Comparison of ENCODE assay signal across 18 cellular contexts in the genomic region with DNA sequence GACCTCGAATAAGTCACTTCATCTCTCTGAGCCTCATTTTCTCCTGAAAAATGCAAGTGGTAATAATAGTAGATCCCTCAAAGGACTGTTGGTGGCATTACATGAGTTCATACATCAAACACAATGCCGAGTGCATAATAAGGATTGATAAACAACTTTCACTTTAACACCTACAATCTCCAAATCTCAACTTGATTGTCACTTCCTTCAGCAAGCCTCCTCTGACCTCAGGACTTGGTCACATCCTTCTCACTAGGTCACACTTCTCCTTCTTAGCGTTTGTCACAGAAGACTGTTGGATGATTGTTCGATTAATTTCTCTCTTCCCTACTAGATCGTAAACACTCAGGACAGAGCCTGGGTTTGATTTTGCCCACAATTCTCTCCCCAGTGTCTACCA. TPM values are rescaled to one million over a fixed set of nuclear protein-coding genes. Genes with fewer than 3 reads are reported as not detected.
DNase-seq lines count a peak whose midpoint lies in the region; ATAC-seq, FAIRE-seq and TF ChIP-seq lines count a peak whose summit lies in the region.
"Had no signal": no experiment of that assay in that cellular context is flagged by ENCODE, and none has a peak within 500 bp of the region (broad histone marks: within the 10 kb centered on the region; RNA-seq: fewer than 3 reads in every experiment).

No MANE protein-coding gene starts in this region.

- no peak overlapping the region for H3K56ac ChIP-seq in H9 (ENCODE audit: insufficient read length, low read depth, low read length)

- H3K36me3 Mint-ChIP-seq in activated naive CD8-positive, alpha-beta T cell treated with anti-CD3 and anti-CD28 coated beads, Interleukin-2, amount 10 ng/mL, durations not matched to agents 7 days and 5 days = no peaks in the 10 kb centered on the region
- no peaks in the 10 kb centered on the region for H3K36me3 Mint-ChIP-seq in activated naive CD8-positive, alpha-beta T cell treated with anti-CD3 and anti-CD28 coated beads, Interleukin-2, amount 50 U/mL, for 24 hours (ENCODE audit: low read depth)
- no peaks in the 10 kb centered on the region; a peak in 1 of 7 replicates for H3K36me3 Mint-ChIP-seq in H9 (ENCODE audit: insufficient read depth in 1 of 3, low read depth in 3 of 3)
- H3K36me3 Mint-ChIP-seq: type B pancreatic cell had no signal

- H3K4ac ChIP-seq in H9 (ENCODE audit: low read depth, low read length) = no peak overlapping the region

- peak; percentile 89 for FAIRE-seq in bronchial epithelial cell (lab: Jason Lieb, UNC)
- FAIRE-seq: H54, small intestine had no signal

- peak overlapping the region; percentile 97 for H2AFZ ChIP-seq in OCI-LY3 (ENCODE audit: low read depth, low read length)
- H2AFZ ChIP-seq in H9 (ENCODE audit: low read length) = no peak overlapping the region
- H2AFZ ChIP-seq: PC-9 had no signal

- H3K4me2 ChIP-seq in OCI-LY3 (ENCODE audit: low read length) (peak overlapping the region; percentile 56), H9 (ENCODE audit: insufficient read depth, insufficient read length, low read length) (no peak overlapping the region)
- H3K4me2 ChIP-seq: KMS-11, PC-9 had no signal

- H3K4me3 ChIP-seq in OCI-LY3 (ENCODE audit: low read length) (peak overlapping the region; percentile 38; the same call in 1 of the 2 replicates), bronchial epithelial cell (ENCODE audit: low read depth, low read length) (no peak overlapping the region)
- H3K4me3 ChIP-seq: PC-9 had no signal

- no peaks in the 10 kb centered on the region for H3K79me2 ChIP-seq in OCI-LY3 (ENCODE audit: low read length)
- no peaks in the 10 kb centered on the region for H3K79me2 ChIP-seq in H9 (ENCODE audit: insufficient read depth, low read length)

- no peaks in the 10 kb centered on the region for H3K23me2 ChIP-seq in H9 (ENCODE audit: insufficient read length, low read depth, low read length, poor library complexity, severe bottlenecking)

- H4K8ac ChIP-seq in H9 (replicated peaks; ENCODE audit: insufficient read length, low read depth, low read length) = no peak overlapping the region

- no peak overlapping the region for H4K5ac ChIP-seq in H9 (ENCODE audit: insufficient read length, low read depth, low read length)

- H3K27ac Mint-ChIP-seq in activated naive CD8-positive, alpha-beta T cell treated with anti-CD3 and anti-CD28 coated beads, Interleukin-2, amount 10 ng/mL, durations not matched to agents 7 days and 5 days = no peak overlapping the region
- no peak overlapping the region for H3K27ac Mint-ChIP-seq in activated naive CD8-positive, alpha-beta T cell treated with anti-CD3 and anti-CD28 coated beads, Interleukin-2, amount 50 U/mL, for 24 hours
- no peak overlapping the region for H3K27ac Mint-ChIP-seq in H9
- H3K27ac Mint-ChIP-seq: nephron, type B pancreatic cell had no signal

- no peak overlapping the region for H4K91ac ChIP-seq in H9 (ENCODE audit: insufficient read length, low read depth, low read length)

- H3K23ac ChIP-seq in H9 (ENCODE audit: insufficient read length, low read depth, low read length) = no peak overlapping the region

- H3K9me3 ChIP-seq in OCI-LY3 (ENCODE audit: insufficient read depth, low read length) = no peaks in the 10 kb centered on the region
- no peaks in the 10 kb centered on the region for H3K9me3 ChIP-seq in H9 (ENCODE audit: control insufficient read depth, low read depth, low read length)

- ATAC-seq in activated naive CD8-positive, alpha-beta T cell treated with anti-CD3 and anti-CD28 coated beads, Interleukin-2, amount 10 ng/mL, durations not matched to agents 7 days and 5 days (ENCODE audit: low read depth) = peak; percentile 33
- ATAC-seq in activated naive CD8-positive, alpha-beta T cell treated with anti-CD3 and anti-CD28 coated beads, Interleukin-2, amount 50 U/mL, for 24 hours = no peak
- no peak for ATAC-seq in HG02798 (IDR thresholded peaks at IDR 0.05; ENCODE audit: poor library complexity, unreplicated experiment)
- ATAC-seq: Right ventricle myocardium inferior had no signal

- peaks cover 5% of the 10 kb centered on the region for H3K27me3 Mint-ChIP-seq in activated naive CD8-positive, alpha-beta T cell treated with anti-CD3 and anti-CD28 coated beads, Interleukin-2, amount 10 ng/mL, durations not matched to agents 7 days and 5 days
- H3K27me3 Mint-ChIP-seq in activated naive CD8-positive, alpha-beta T cell treated with anti-CD3 and anti-CD28 coated beads, Interleukin-2, amount 50 U/mL, for 24 hours = no peaks in the 10 kb centered on the region
- peaks cover 18% of the 10 kb centered on the region for H3K27me3 Mint-ChIP-seq in H9 (ENCODE audit: low read depth)

- H3K4me1 ChIP-seq in OCI-LY3 (ENCODE audit: low read length) (peaks cover 4% of the 10 kb centered on the region), H9 (ENCODE audit: insufficient read depth, low read length) (no peaks in the 10 kb centered on the region)

- H2AK5ac ChIP-seq in H9 (ENCODE audit: insufficient read length, low read length) = no peak overlapping the region

- H3T11ph ChIP-seq in H9 (ENCODE audit: low read length) = no peak overlapping the region

- no peaks in the 10 kb centered on the region for H3K9me3 Mint-ChIP-seq in activated naive CD8-positive, alpha-beta T cell treated with anti-CD3 and anti-CD28 coated beads, Interleukin-2, amount 10 ng/mL, durations not matched to agents 7 days and 5 days
- H3K9me3 Mint-ChIP-seq in activated naive CD8-positive, alpha-beta T cell treated with anti-CD3 and anti-CD28 coated beads, Interleukin-2, amount 50 U/mL, for 24 hours = no peaks in the 10 kb centered on the region
- no peaks in the 10 kb centered on the region for H3K9me3 Mint-ChIP-seq in H9
- H3K9me3 Mint-ChIP-seq: type B pancreatic cell had no signal

- peaks cover 7% of the 10 kb centered on the region for H3K4me1 Mint-ChIP-seq in activated naive CD8-positive, alpha-beta T cell treated with anti-CD3 and anti-CD28 coated beads, Interleukin-2, amount 10 ng/mL, durations not matched to agents 7 days and 5 days
- peaks cover 3% of the 10 kb centered on the region for H3K4me1 Mint-ChIP-seq in activated naive CD8-positive, alpha-beta T cell treated with anti-CD3 and anti-CD28 coated beads, Interleukin-2, amount 50 U/mL, for 24 hours
- no peaks in the 10 kb centered on the region for H3K4me1 Mint-ChIP-seq in H9
- H3K4me1 Mint-ChIP-seq: nephron had no signal

- POLR2A ChIA-PET in activated naive CD8-positive, alpha-beta T cell treated with anti-CD3 and anti-CD28 coated beads, Interleukin-2, amount 10 ng/mL, durations not matched to agents 7 days and 5 days (lab: Charles Lee) = no interaction called here

- H3K27ac ChIP-seq in OCI-LY3 (ENCODE audit: low read length) (no peak overlapping the region), H9 (ENCODE audit: insufficient read length, low read depth, low read length) (no peak overlapping the region)
- H3K27ac ChIP-seq: brain microvascular endothelial cell, KMS-11, PC-9 had no signal

- no peak overlapping the region for H2BK5ac ChIP-seq in H9 (ENCODE audit: insufficient read length, low read length)

- no peak overlapping the region for H2BK20ac ChIP-seq in H9 (ENCODE audit: low read depth, low read length, poor library complexity, severe bottlenecking)

- no peak overlapping the region for H3K14ac ChIP-seq in H9 (ENCODE audit: insufficient read depth, low read length)

- H3K79me1 ChIP-seq in H9 (ENCODE audit: insufficient read depth, low read depth, low read length, poor library complexity, severe bottlenecking) = no peaks in the 10 kb centered on the region

- no peak overlapping the region for H2BK12ac ChIP-seq in H9 (ENCODE audit: insufficient read length, low read depth, low read length)

- H3K36me3 ChIP-seq in OCI-LY3 (replicated peaks; ENCODE audit: low read depth, low read length) (no peaks in the 10 kb centered on the region), bronchial epithelial cell (ENCODE audit: control insufficient read depth, insufficient read depth, low read length) (no peaks in the 10 kb centered on the region)
- H3K36me3 ChIP-seq: brain microvascular endothelial cell had no signal

- TF ChIP-seq CTCF in OCI-LY3 (IDR thresholded peaks at IDR 0.05; ENCODE audit: low read depth, low read length) (no peak), bronchial epithelial cell (IDR thresholded peaks at IDR 0.05; ENCODE audit: insufficient read depth, low read length, severe bottlenecking) (no peak), H9 (conservative IDR thresholded peaks at IDR 0.05) (no peak)

- H4K20me1 ChIP-seq in OCI-LY3 (ENCODE audit: insufficient read depth, low read length) (no peaks in the 10 kb centered on the region), H9 (ENCODE audit: control insufficient read depth, insufficient read depth, insufficient read length) (no peaks in the 10 kb centered on the region)

- DNase-seq in activated naive CD8-positive, alpha-beta T cell treated with anti-CD3 and anti-CD28 coated beads, Interleukin-2, amount 10 ng/mL, durations not matched to agents 7 days and 5 days = no peak
- DNase-seq in activated naive CD8-positive, alpha-beta T cell treated with anti-CD3 and anti-CD28 coated beads, Interleukin-2, amount 50 U/mL, for 24 hours = no peak
- DNase-seq in bronchial epithelial cell (ENCODE audit: low read depth) (no peak), H9 (no peak), DMS153 treated with DMSO at 0.1 percent for 48 hours (lab: John Stamatoyannopoulos, UW; ENCODE audit: unreplicated experiment) (no peak), NCI-H446 (lab: John Stamatoyannopoulos, UW) (no peak)
- DNase-seq: DMS153, kidney, PC-9, small intestine had no signal

- H3K18ac ChIP-seq in H9 (ENCODE audit: insufficient read length, low read depth, low read length) = no peak overlapping the region

- no CpG with 5 or more reads among the region's 5 CpGs for WGBS in H9 (ENCODE audit: extremely low coverage, insufficient read length, low lambda C conversion rate)

- peak overlapping the region; percentile 18 for H3K4me3 Mint-ChIP-seq in activated naive CD8-positive, alpha-beta T cell treated with anti-CD3 and anti-CD28 coated beads, Interleukin-2, amount 10 ng/mL, durations not matched to agents 7 days and 5 days
- H3K4me3 Mint-ChIP-seq in activated naive CD8-positive, alpha-beta T cell treated with anti-CD3 and anti-CD28 coated beads, Interleukin-2, amount 50 U/mL, for 24 hours = no peak overlapping the region
- no peak overlapping the region for H3K4me3 Mint-ChIP-seq in H9
- H3K4me3 Mint-ChIP-seq: nephron, type B pancreatic cell had no signal

- H3K27me3 ChIP-seq in OCI-LY3 (ENCODE audit: low read depth, low read length) (no peaks in the 10 kb centered on the region), bronchial epithelial cell (ENCODE audit: control insufficient read depth, insufficient read depth, low read length) (no peaks in the 10 kb centered on the region), H9 (ENCODE audit: insufficient read depth, low read length) (no peaks in the 10 kb centered on the region)
- H3K27me3 ChIP-seq: brain microvascular endothelial cell had no signal

- H2BK15ac ChIP-seq in H9 (ENCODE audit: low read depth, low read length) = no peak overlapping the region

- H3K9ac ChIP-seq in OCI-LY3 (ENCODE audit: low read length) (no peak overlapping the region), H9 (ENCODE audit: extremely low read depth, insufficient read length, low read length) (no peak overlapping the region)
- H3K9ac ChIP-seq: KMS-11 had no signal

- no peak overlapping the region for H2BK120ac ChIP-seq in H9 (ENCODE audit: low read depth, low read length, poor library complexity, severe bottlenecking)

RNA-seq across cellular contexts. Expression of gene PRKAB1, which starts 7.9 kb away (rescaled TPM):
- total RNA-seq in activated naive CD8-positive, alpha-beta T cell treated with anti-CD3 and anti-CD28 coated beads, Interleukin-2, amount 10 ng/mL, durations not matched to agents 7 days and 5 days = 10 to 100 TPM; 43.7 to 44.1 TPM
- total RNA-seq in bronchial epithelial cell (14.1 and 19.5 TPM in 2 replicates), H9 (2021) (42.2 and 44.2 TPM in 2 replicates)
